In the genomic region with DNA sequence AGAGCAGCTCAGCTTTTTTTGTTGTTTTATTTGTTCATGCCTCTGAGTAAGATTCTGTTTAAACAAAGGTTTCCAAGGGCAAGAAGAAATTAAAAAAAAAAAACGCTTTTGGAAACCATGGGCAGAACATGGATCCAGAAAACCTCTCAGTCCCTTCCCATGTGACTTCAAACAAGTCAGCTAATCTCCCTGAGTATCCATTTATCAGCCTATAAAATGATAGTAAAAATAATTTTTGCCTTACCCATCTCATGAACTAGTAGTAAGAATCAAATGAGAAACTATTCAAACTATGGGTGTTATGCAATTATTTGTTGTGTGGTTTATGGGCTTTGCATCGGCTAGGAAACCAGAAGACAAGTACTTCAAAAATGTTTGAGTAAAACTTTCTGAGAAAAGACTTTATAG, we compare ENCODE assay signal across 13 cellular contexts. TPM values are rescaled to one million over a fixed set of nuclear protein-coding genes. Genes with fewer than 3 reads are reported as not detected.
DNase-seq lines count a peak whose midpoint lies in the region; TF ChIP-seq lines count a peak whose summit lies in the region.
"Had no signal": no experiment of that assay in that cellular context is flagged by ENCODE, and none has a peak within 500 bp of the region (broad histone marks: within the 10 kb centered on the region; RNA-seq: fewer than 3 reads in every experiment).

No MANE protein-coding gene starts in this region.

- H3K4me3 Mint-ChIP-seq in MCF 10A (ENCODE audit: unreplicated experiment) = no peak overlapping the region
- no peak overlapping the region for H3K4me3 Mint-ChIP-seq in activated CD4-positive, alpha-beta memory T cell treated with anti-CD3 and anti-CD28 coated beads for 36 hours
- H3K4me3 Mint-ChIP-seq: activated CD8-positive, alpha-beta memory T cell treated with anti-CD3 and anti-CD28 coated beads, Interleukin-2, amount 10 ng/mL, durations not matched to agents 7 days and 5 days; activated naive CD4-positive, alpha-beta T cell treated with anti-CD3 and anti-CD28 coated beads for 36 hours had no signal

- no peak for TF ChIP-seq CTCF in MCF 10A (IDR thresholded peaks at IDR 0.05; ENCODE audit: unreplicated experiment)
- TF ChIP-seq CTCF in stomach (IDR thresholded peaks at IDR 0.05) = no peak

- no peak for TF ChIP-seq POLR2A in stomach (IDR thresholded peaks at IDR 0.05)

- H3K36me3 Mint-ChIP-seq in MCF 10A (ENCODE audit: insufficient read depth, unreplicated experiment) = peaks cover 6% of the 10 kb centered on the region
- no peaks in the 10 kb centered on the region for H3K36me3 Mint-ChIP-seq in activated CD4-positive, alpha-beta memory T cell treated with anti-CD3 and anti-CD28 coated beads for 36 hours
- H3K36me3 Mint-ChIP-seq: activated CD8-positive, alpha-beta memory T cell treated with anti-CD3 and anti-CD28 coated beads, Interleukin-2, amount 10 ng/mL, durations not matched to agents 7 days and 5 days had no signal

- BruUV-seq in MCF 10A (replicated peaks; lab: Mats Ljungman, UMichigan) = no TSS peak

- H3K9me3 Mint-ChIP-seq in MCF 10A (ENCODE audit: unreplicated experiment) = no peaks in the 10 kb centered on the region
- no peaks in the 10 kb centered on the region for H3K9me3 Mint-ChIP-seq in activated CD4-positive, alpha-beta memory T cell treated with anti-CD3 and anti-CD28 coated beads for 36 hours
- H3K9me3 Mint-ChIP-seq: activated naive CD4-positive, alpha-beta T cell treated with anti-CD3 and anti-CD28 coated beads for 36 hours had no signal

- no peaks in the 10 kb centered on the region for H3K27me3 Mint-ChIP-seq in MCF 10A (ENCODE audit: insufficient read depth, unreplicated experiment)
- H3K27me3 Mint-ChIP-seq in activated CD4-positive, alpha-beta memory T cell treated with anti-CD3 and anti-CD28 coated beads for 36 hours = peaks cover 3% of the 10 kb centered on the region
- H3K27me3 Mint-ChIP-seq: activated CD8-positive, alpha-beta memory T cell treated with anti-CD3 and anti-CD28 coated beads, Interleukin-2, amount 10 ng/mL, durations not matched to agents 7 days and 5 days had no signal

- CTCF ChIA-PET in MCF 10A (lab: Yijun Ruan, JAX) = interaction anchor here (0.6 to 1.9 kb wide), 7 partner anchors 10 to 1288 kb away, joined by 3 to 8 read pairs (median 3); partner anchors contain the start of gene KITLG
- CTCF ChIA-PET in activated CD4-positive, alpha-beta memory T cell treated with anti-CD3 and anti-CD28 coated beads for 36 hours (lab: Charles Lee) = no interaction called here

- WGBS in stomach, 5 donors = 8 to 14% (median 10%) methylated on average over 2 of the region's 2 CpGs

- DNase-seq in GM04504 (ENCODE audit: low read depth) (peak; percentile 69), MCF 10A (ENCODE audit: unreplicated experiment) (peak; percentile 27), iris pigment epithelial cell (ENCODE audit: low read depth) (peak; percentile 90), stomach (no peak), kidney glomerular epithelial cell (lab: John Stamatoyannopoulos, UW) (no peak), RPMI8226 (no peak), MG63 (no peak)
- DNase-seq in activated CD4-positive, alpha-beta memory T cell treated with anti-CD3 and anti-CD28 coated beads for 36 hours = no peak
- DNase-seq: activated CD8-positive, alpha-beta memory T cell treated with anti-CD3 and anti-CD28 coated beads, Interleukin-2, amount 10 ng/mL, durations not matched to agents 7 days and 5 days; activated naive CD4-positive, alpha-beta T cell treated with anti-CD3 and anti-CD28 coated beads for 36 hours; NK-92 treated with Interleukin-12 subunit alpha and Interleukin-12 subunit beta, amount 100 ng/mL, for 24 hours; posterior cingulate gyrus had no signal

- H3K27me3 ChIP-seq in stomach (no peaks in the 10 kb centered on the region), MG63 (no peaks in the 10 kb centered on the region)

- H3K9me3 ChIP-seq in stomach (no peaks in the 10 kb centered on the region), MG63 (no peaks in the 10 kb centered on the region)

- POLR2A ChIA-PET in MCF 10A (lab: Yijun Ruan, JAX) = interaction anchor here (0.9 to 3.0 kb wide), 11 partner anchors 8 to 32 kb away, joined by 3 to 17 read pairs (median 4); partner anchors contain the start of gene KITLG
- POLR2A ChIA-PET in activated CD4-positive, alpha-beta memory T cell treated with anti-CD3 and anti-CD28 coated beads for 36 hours (lab: Charles Lee) = no interaction called here

- H3K4me1 ChIP-seq in stomach = peaks cover 28 to 87% (median 56%) of the 10 kb centered on the region in 4 donors

- no peak for TF ChIP-seq EP300 in stomach (IDR thresholded peaks at IDR 0.05)

- intact Hi-C loops in MCF 10A (cut with micrococcal nuclease) (no loop called here), stomach (cut with DNase I; ENCODE audit: low total_unique reads) (no loop called here)
- intact Hi-C loops in activated CD4-positive, alpha-beta memory T cell treated with anti-CD3 and anti-CD28 coated beads for 36 hours (cut with micrococcal nuclease) = no loop called here

- H3K36me3 ChIP-seq in stomach (no peaks in the 10 kb centered on the region), MG63 (no peaks in the 10 kb centered on the region)

- H3K27ac Mint-ChIP-seq in MCF 10A (ENCODE audit: low read depth, unreplicated experiment) = peak overlapping the region; percentile 78
- no peak overlapping the region for H3K27ac Mint-ChIP-seq in activated CD4-positive, alpha-beta memory T cell treated with anti-CD3 and anti-CD28 coated beads for 36 hours
- H3K27ac Mint-ChIP-seq: activated CD8-positive, alpha-beta memory T cell treated with anti-CD3 and anti-CD28 coated beads, Interleukin-2, amount 10 ng/mL, durations not matched to agents 7 days and 5 days; activated naive CD4-positive, alpha-beta T cell treated with anti-CD3 and anti-CD28 coated beads for 36 hours had no signal

- H3K4me1 Mint-ChIP-seq in MCF 10A (ENCODE audit: insufficient read depth, unreplicated experiment) = peaks cover 30% of the 10 kb centered on the region
- H3K4me1 Mint-ChIP-seq in activated CD4-positive, alpha-beta memory T cell treated with anti-CD3 and anti-CD28 coated beads for 36 hours (ENCODE audit: low read depth) = no peaks in the 10 kb centered on the region
- H3K4me1 Mint-ChIP-seq: activated CD8-positive, alpha-beta memory T cell treated with anti-CD3 and anti-CD28 coated beads, Interleukin-2, amount 10 ng/mL, durations not matched to agents 7 days and 5 days had no signal

- no peak overlapping the region for H3K4me3 ChIP-seq in stomach
- H3K4me3 ChIP-seq in MG63 = no peak overlapping the region

- H3K27ac ChIP-seq in stomach = peak overlapping the region in 3 of 5 donors; percentile 4 to 77 (median 36)
- H3K27ac ChIP-seq: HL-60 had no signal

RNA-seq across cellular contexts. Expression of gene KITLG, which starts 27.6 kb away (rescaled TPM):
- total RNA-seq in MCF 10A (2022) (3.9 and 4.8 TPM in 2 replicates), stomach (10 to 100 TPM in 4 of 5 donors, 1 to 10 TPM in 1; 4.6 to 62.4 (median 49.0) TPM)
- 10 to 100 TPM; 10.8 to 15.5 (median 12.8) TPM for polyA plus RNA-seq in stomach
- total RNA-seq in activated CD4-positive, alpha-beta memory T cell treated with anti-CD3 and anti-CD28 coated beads for 36 hours = under 1 TPM; 0.07 TPM
- total RNA-seq in MG63 (2014; rRNA removed; shearing (Covaris generic); ENCODE audit: low replicate concordance) = 16.7 and 23.4 TPM in 2 replicates

Comparison
In these comparisons a context has a peak if more than half of its experiments do, and no peak if none do; other contexts are left out.
1. DNase-seq: peak in GM04504 (single experiment), MCF 10A (single experiment) and iris pigment epithelial cell (single experiment); none in stomach (single experiment), activated CD4-positive, alpha-beta memory T cell treated with anti-CD3 and anti-CD28 coated beads for 36 hours (single experiment), kidney glomerular epithelial cell (single experiment), RPMI8226 (single experiment) and MG63 (single experiment).